33 cellular contexts compared by ENCODE assay signal in the genomic region with DNA sequence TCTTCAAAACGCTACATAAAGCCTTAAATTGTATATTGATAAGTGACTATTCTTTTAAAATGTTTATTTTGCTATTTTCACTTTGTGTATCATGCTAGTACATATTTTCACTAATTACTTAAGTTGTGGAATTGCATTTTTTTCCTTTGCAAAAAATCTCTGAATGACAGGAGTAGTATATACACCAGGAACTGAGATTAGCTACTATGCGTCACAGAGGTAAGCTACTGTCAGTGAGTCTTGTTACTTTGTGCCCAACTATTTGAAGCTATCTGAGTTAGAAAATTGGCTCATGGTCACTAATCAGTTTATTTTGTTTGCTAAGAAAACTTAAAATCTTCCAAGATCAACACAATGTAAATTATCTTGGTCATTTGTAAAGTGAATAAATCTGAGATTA.
"Had no signal": no experiment of that assay in that cellular context is flagged by ENCODE, and none has a peak within 500 bp of the region (broad histone marks: within the 10 kb centered on the region; RNA-seq: fewer than 3 reads in every experiment).

No MANE protein-coding gene starts in this region.

- H3K36me3 Mint-ChIP-seq: activated naive CD8-positive, alpha-beta T cell; WTC11 had no signal

- ATAC-seq: activated CD8-positive, alpha-beta T cell treated with anti-CD3 and anti-CD28 coated beads for 36 hours; activated T-cell treated with anti-CD3 and anti-CD28 coated beads, Interleukin-2, amount 50 U/mL, for 4 hours; activated T-helper 17 cell treated with anti-CD3 and anti-CD28 coated beads, Interleukin-2, amount 50 U/mL, for 72 hours; WTC11 had no signal

- H3K27ac ChIP-seq: brain microvascular endothelial cell, cardiac muscle cell, colonic mucosa, esophagus muscularis mucosa, gastroesophageal sphincter, heart right ventricle, VCaP had no signal

- DNase-seq: activated CD4-positive, alpha-beta T cell treated with anti-CD3 and anti-CD28 coated beads for 1 hour; activated CD4-positive, alpha-beta T cell treated with anti-CD3 and anti-CD28 coated beads for 4 hours; activated CD4-positive, alpha-beta T cell treated with anti-CD3 and anti-CD28 coated beads, Interleukin-2, amount 10 ng/mL, durations not matched to agents 7 days and 5 days; activated CD4-positive, alpha-beta T cell treated with anti-CD3 and anti-CD28 coated beads, Interleukin-2, amount 50 U/mL, for 48 hours; activated CD8-positive, alpha-beta memory T cell treated with anti-CD3 and anti-CD28 coated beads for 24 hours; activated CD8-positive, alpha-beta T cell treated with anti-CD3 and anti-CD28 coated beads for 36 hours; activated effector memory CD4-positive, alpha-beta T cell treated with Interleukin-2 at 50 U/mL for 16 hours; activated gamma-delta T cell treated with Interleukin-2 at 50 U/mL for 16 hours; activated naive CD4-positive, alpha-beta T cell treated with anti-CD3 and anti-CD28 coated beads, Interleukin-2, amount 50 U/mL, for 16 hours; activated naive CD4-positive, alpha-beta T cell treated with Interleukin-2 at 50 U/mL for 16 hours; activated T-cell treated with anti-CD3 and anti-CD28 coated beads, Interleukin-2, amount 50 U/mL, for 4 hours; amniotic stem cell; anterior cingulate cortex; central memory CD4-positive, alpha-beta T cell; cerebellar nuclear complex; colonic mucosa; effector CD8-positive, alpha-beta T cell; heart right ventricle; hippocampal formation; T-helper 9 cell had no signal

- FAIRE-seq: astrocyte, endometrium, endothelial cell of umbilical vein, TTC549 had no signal

- H3K4me3 ChIP-seq: cardiac muscle cell, colonic mucosa, esophagus muscularis mucosa, gastroesophageal sphincter, heart right ventricle had no signal

- H3K36me3 ChIP-seq: brain microvascular endothelial cell, cardiac muscle cell, colonic mucosa, esophagus muscularis mucosa, gastroesophageal sphincter, heart right ventricle had no signal

- H3K4me1 ChIP-seq: colonic mucosa, esophagus muscularis mucosa, gastroesophageal sphincter, heart right ventricle had no signal

- H3K4me1 Mint-ChIP-seq: activated CD4-positive, alpha-beta T cell treated with anti-CD3 and anti-CD28 coated beads, Interleukin-2, amount 10 ng/mL, durations not matched to agents 7 days and 5 days; activated T-helper 17 cell treated with anti-CD3 and anti-CD28 coated beads, Interleukin-2, amount 50 U/mL, for 72 hours; WTC11 had no signal

- H3K27ac Mint-ChIP-seq: activated CD4-positive, alpha-beta T cell treated with anti-CD3 and anti-CD28 coated beads, Interleukin-2, amount 10 ng/mL, durations not matched to agents 7 days and 5 days; activated CD8-positive, alpha-beta T cell treated with anti-CD3 and anti-CD28 coated beads for 36 hours; activated naive CD8-positive, alpha-beta T cell; activated T-helper 17 cell treated with anti-CD3 and anti-CD28 coated beads, Interleukin-2, amount 50 U/mL, for 72 hours; T-helper 1 cell treated with Interleukin-12 subunit alpha and Interleukin-12 subunit beta and Interleukin-4 antibody, amounts not matched to agents 30 μg/mL and 1 μg/mL, for 36 hours; WTC11 had no signal

- H3K9me3 ChIP-seq: colonic mucosa, esophagus muscularis mucosa, gastroesophageal sphincter had no signal

- H3K27me3 ChIP-seq: brain microvascular endothelial cell, cardiac muscle cell, colonic mucosa, esophagus muscularis mucosa, gastroesophageal sphincter, heart right ventricle had no signal

- H3K27me3 Mint-ChIP-seq: activated CD4-positive, alpha-beta T cell treated with anti-CD3 and anti-CD28 coated beads, Interleukin-2, amount 10 ng/mL, durations not matched to agents 7 days and 5 days; activated CD8-positive, alpha-beta T cell treated with anti-CD3 and anti-CD28 coated beads for 36 hours; activated naive CD8-positive, alpha-beta T cell; activated T-helper 17 cell treated with anti-CD3 and anti-CD28 coated beads, Interleukin-2, amount 50 U/mL, for 72 hours had no signal

- H3K4me3 Mint-ChIP-seq: activated CD4-positive, alpha-beta T cell treated with anti-CD3 and anti-CD28 coated beads, Interleukin-2, amount 10 ng/mL, durations not matched to agents 7 days and 5 days; activated CD8-positive, alpha-beta T cell treated with anti-CD3 and anti-CD28 coated beads for 36 hours; activated naive CD8-positive, alpha-beta T cell; activated T-cell treated with anti-CD3 and anti-CD28 coated beads, Interleukin-2, amount 50 U/mL, for 4 hours; activated T-helper 17 cell treated with anti-CD3 and anti-CD28 coated beads, Interleukin-2, amount 50 U/mL, for 72 hours; T-helper 1 cell treated with Interleukin-12 subunit alpha and Interleukin-12 subunit beta and Interleukin-4 antibody, amounts not matched to agents 30 μg/mL and 1 μg/mL, for 36 hours; WTC11 had no signal
